In genomic region chr7:74203157-74203556, GRCh38 we compare ENCODE assay signal across 8 cellular contexts. TPM values are rescaled to one million over a fixed set of nuclear protein-coding genes. Genes with fewer than 3 reads are reported as not detected.
A peak's percentile ranks its signal among the peaks of the same experiment; 100 is the strongest.
DNase-seq lines count a peak whose midpoint lies in the region; ATAC-seq and TF ChIP-seq lines count a peak whose summit lies in the region.

No MANE protein-coding gene starts in this region.

- H3K9ac ChIP-seq in GM23248: no peak overlapping the region
- H3K9ac ChIP-seq in skeletal muscle satellite cell (ENCODE audit: low read depth, low read length): no peak overlapping the region

- ATAC-seq in HG03521 (IDR thresholded peaks at IDR 0.05; ENCODE audit: unreplicated experiment): no peak
- ATAC-seq in GM18868 (IDR thresholded peaks at IDR 0.05; ENCODE audit: unreplicated experiment): no peak

- no peaks in the 10 kb centered on the region for H3K9me2 ChIP-seq in GM23248 (ENCODE audit: insufficient read depth)

- no peak overlapping the region for H3K4me2 ChIP-seq in GM23248 (ENCODE audit: unreplicated experiment)
- peak overlapping the region; percentile 12 for H3K4me2 ChIP-seq in skeletal muscle satellite cell (ENCODE audit: low read length)

- H2AFZ ChIP-seq in GM23248: no peak overlapping the region

- no peak overlapping the region for H3K27ac ChIP-seq in GM23248
- no peak overlapping the region for H3K27ac ChIP-seq in SJCRH30

- no peaks in the 10 kb centered on the region for H3K79me2 ChIP-seq in GM23248 (ENCODE audit: insufficient read depth)

- TF ChIP-seq CTCF in AG09309 (IDR thresholded peaks at IDR 0.05; ENCODE audit: control insufficient read depth, insufficient read depth, low read depth, low read length, missing control alignments) (peak; percentile 70), fibroblast of pulmonary artery (IDR thresholded peaks at IDR 0.05; ENCODE audit: low read length, missing control alignments) (peak; percentile 61)

- H3K36me3 ChIP-seq in GM23248 (ENCODE audit: low read depth) (0 out of 2 replicates have a peak, but pooled peaks cover 7% of the 10 kb centered on the region), SJCRH30 (peaks cover 9% of the 10 kb centered on the region), skeletal muscle satellite cell (ENCODE audit: insufficient read depth, low read length) (peaks cover 4% of the 10 kb centered on the region)

- H3K27me3 ChIP-seq in GM23248 (replicated peaks; ENCODE audit: insufficient read depth) (no peaks in the 10 kb centered on the region), SJCRH30 (no peaks in the 10 kb centered on the region), skeletal muscle satellite cell (ENCODE audit: control insufficient read depth, insufficient read depth, low read length) (no peaks in the 10 kb centered on the region)

- 13 to 17% methylated on average over 10 of the region's 10 CpGs for WGBS in GM23248 (ENCODE audit: low coverage in 1 of 2, low lambda C conversion rate in 2 of 2, missing lambda C conversion rate in 2 of 2), 2 experiments

- no peaks in the 10 kb centered on the region for H4K20me1 ChIP-seq in GM23248 (ENCODE audit: insufficient read depth)

- H3K4me1 ChIP-seq in GM23248 (ENCODE audit: insufficient read depth) (no peaks in the 10 kb centered on the region; the same call in 1 of the 2 replicates), SJCRH30 (peaks cover 12% of the 10 kb centered on the region; the same call in 1 of the 2 replicates), skeletal muscle satellite cell (ENCODE audit: control insufficient read depth, insufficient read depth, low read length) (peaks cover 6% of the 10 kb centered on the region)

- H3K4me3 ChIP-seq in AG09309 (ENCODE audit: control insufficient read depth, low read depth, low read length): no peak overlapping the region
- H3K4me3 ChIP-seq in GM23248: no peak overlapping the region
- no peak overlapping the region for H3K4me3 ChIP-seq in SJCRH30
- H3K4me3 ChIP-seq in fibroblast of pulmonary artery (replicated peaks; ENCODE audit: low read depth, low read length): no peak overlapping the region
- no peak overlapping the region for H3K4me3 ChIP-seq in skeletal muscle satellite cell (ENCODE audit: low read length)

- peaks cover 7% of the 10 kb centered on the region for H3F3A ChIP-seq in GM23248 (ENCODE audit: insufficient read depth)

- DNase-seq in AG09309 (ENCODE audit: low read depth) (peak; percentile 29), GM23248 (peak; percentile 82), SJCRH30 (peak; percentile 83 to 94), fibroblast of pulmonary artery (ENCODE audit: low read depth) (peak; percentile 63), NCI-H128 (lab: John Stamatoyannopoulos, UW; ENCODE audit: unreplicated experiment) (no peak)

- H3K9me3 ChIP-seq in GM23248 (ENCODE audit: low read depth) (no peaks in the 10 kb centered on the region), SJCRH30 (replicated peaks) (no peaks in the 10 kb centered on the region), skeletal muscle satellite cell (replicated peaks; ENCODE audit: low read length) (no peaks in the 10 kb centered on the region)

- in situ Hi-C loops in GM23248 (cut with MboI): no loop called here

RNA-seq across cellular contexts. Expression of gene LAT2, which starts 6.6 kb away (rescaled TPM):
- 0.97 TPM in 1 of 2 replicates, not detected in the other for total RNA-seq in GM23248 (2014; rRNA removed; shearing (Covaris generic))
- 0.60 and 0.73 TPM in 2 replicates for polyA plus RNA-seq in GM23248 (2016; fragmentation: Nextera tagmentation; extraction: Ambion mirVana)
- 0.61 and 0.99 TPM in 2 replicates for total RNA-seq in SJCRH30 (2014; rRNA removed; shearing (Covaris generic))
- total RNA-seq in skeletal muscle satellite cell (2012; rRNA removed): 0.76 and 1.1 TPM in 2 replicates

RNA-seq across cellular contexts. Expression of gene EIF4H, which starts 29.0 kb away (rescaled TPM):
- total RNA-seq in GM23248 (2014; rRNA removed; shearing (Covaris generic)): 261 and 305 TPM in 2 replicates
- polyA plus RNA-seq in GM23248 (2016; fragmentation: Nextera tagmentation; extraction: Ambion mirVana): 228 and 235 TPM in 2 replicates
- 453 and 475 TPM in 2 replicates for total RNA-seq in SJCRH30 (2014; rRNA removed; shearing (Covaris generic))
- 262 and 269 TPM in 2 replicates for total RNA-seq in skeletal muscle satellite cell (2012; rRNA removed)

RNA-seq across cellular contexts. Expression of gene RFC2, which starts 51.0 kb away (rescaled TPM):
- total RNA-seq in GM23248 (2014; rRNA removed; shearing (Covaris generic)): 15.9 and 23.1 TPM in 2 replicates
- 33.2 and 34.6 TPM in 2 replicates for polyA plus RNA-seq in GM23248 (2016; fragmentation: Nextera tagmentation; extraction: Ambion mirVana)
- 111 and 112 TPM in 2 replicates for total RNA-seq in SJCRH30 (2014; rRNA removed; shearing (Covaris generic))
- total RNA-seq in skeletal muscle satellite cell (2012; rRNA removed): 23.6 and 26.6 TPM in 2 replicates
